In genomic region chr1:53270107-53270506, GRCh38 we compare ENCODE assay signal across 18 cellular contexts. TPM values are rescaled to one million over a fixed set of nuclear protein-coding genes. Genes with fewer than 3 reads are reported as not detected.
A peak's percentile ranks its signal among the peaks of the same experiment; 100 is the strongest.
DNase-seq lines count a peak whose midpoint lies in the region; ATAC-seq lines count a peak whose summit lies in the region.
"Had no signal": no experiment of that assay in that cellular context is flagged by ENCODE, and none has a peak within 500 bp of the region (broad histone marks: within the 10 kb centered on the region; RNA-seq: fewer than 3 reads in every experiment).

No MANE protein-coding gene starts in this region.

- no peaks in the 10 kb centered on the region for H3K9me3 Mint-ChIP-seq in activated naive CD8-positive, alpha-beta T cell treated with anti-CD3 and anti-CD28 coated beads, Interleukin-2, amount 50 U/mL, for 24 hours
- no peaks in the 10 kb centered on the region for H3K9me3 Mint-ChIP-seq in activated naive CD8-positive, alpha-beta T cell treated with anti-CD3 and anti-CD28 coated beads for 36 hours
- no peaks in the 10 kb centered on the region for H3K9me3 Mint-ChIP-seq in naive B cell

- peak; percentile 16 for ATAC-seq in activated naive CD8-positive, alpha-beta T cell treated with anti-CD3 and anti-CD28 coated beads, Interleukin-2, amount 50 U/mL, for 24 hours
- ATAC-seq in HG02610 (IDR thresholded peaks at IDR 0.05; ENCODE audit: unreplicated experiment): peak; percentile 50
- peak; percentile 67 to 72 for ATAC-seq in naive B cell (ENCODE audit: low read depth in 2 of 2)
- ATAC-seq in GM21528 (IDR thresholded peaks at IDR 0.05; ENCODE audit: low FRiP score, unreplicated experiment): no peak
- ATAC-seq: K562 had no signal

- H3K27ac Mint-ChIP-seq in activated naive CD8-positive, alpha-beta T cell treated with anti-CD3 and anti-CD28 coated beads, Interleukin-2, amount 50 U/mL, for 24 hours: no peak overlapping the region
- no peak overlapping the region for H3K27ac Mint-ChIP-seq in activated naive CD8-positive, alpha-beta T cell treated with anti-CD3 and anti-CD28 coated beads for 36 hours
- no peak overlapping the region for H3K27ac Mint-ChIP-seq in naive B cell

- peaks cover 7% of the 10 kb centered on the region for H3K4me1 Mint-ChIP-seq in activated naive CD8-positive, alpha-beta T cell treated with anti-CD3 and anti-CD28 coated beads, Interleukin-2, amount 50 U/mL, for 24 hours
- peaks cover 2% of the 10 kb centered on the region for H3K4me1 Mint-ChIP-seq in activated naive CD8-positive, alpha-beta T cell treated with anti-CD3 and anti-CD28 coated beads for 36 hours
- peaks cover 9 to 13% (median 10%) of the 10 kb centered on the region in 3 donors for H3K4me1 Mint-ChIP-seq in naive B cell

- no peak for DNase-seq in activated naive CD8-positive, alpha-beta T cell treated with anti-CD3 and anti-CD28 coated beads, Interleukin-2, amount 50 U/mL, for 24 hours
- no peak for DNase-seq in activated naive CD8-positive, alpha-beta T cell treated with anti-CD3 and anti-CD28 coated beads for 36 hours
- DNase-seq in naive B cell: no peak
- no peak for DNase-seq in NCI-H128 (lab: John Stamatoyannopoulos, UW; ENCODE audit: unreplicated experiment)
- no peak for DNase-seq in stimulated activated CD4-positive, alpha-beta T cell treated with anti-CD3 and anti-CD28 coated beads, Interleukin-1b, Interleukin-23, amount 100 ng/mL, for 48 hours
- DNase-seq: DMS 273 treated with DMSO at 0.1 percent for 48 hours, GF-D8, GOT3, MV-4-11, NCI-H1417 treated with DMSO at 0.1 percent for 48 hours, NCI-H2029, NCI-H2171 treated with DMSO at 0.1 percent for 48 hours, NCI-H446 treated with DMSO at 0.1 percent for 48 hours, RPMI8226, SIG-M5 had no signal

- peaks cover 63% of the 10 kb centered on the region for H3K36me3 Mint-ChIP-seq in activated naive CD8-positive, alpha-beta T cell treated with anti-CD3 and anti-CD28 coated beads, Interleukin-2, amount 50 U/mL, for 24 hours (ENCODE audit: low read depth)
- H3K36me3 Mint-ChIP-seq in activated naive CD8-positive, alpha-beta T cell treated with anti-CD3 and anti-CD28 coated beads for 36 hours: peaks cover 26% of the 10 kb centered on the region
- peaks cover 0 to 4% of the 10 kb centered on the region in 2 donors for H3K36me3 Mint-ChIP-seq in naive B cell

- no peaks in the 10 kb centered on the region for H3K27me3 Mint-ChIP-seq in activated naive CD8-positive, alpha-beta T cell treated with anti-CD3 and anti-CD28 coated beads, Interleukin-2, amount 50 U/mL, for 24 hours
- no peaks in the 10 kb centered on the region for H3K27me3 Mint-ChIP-seq in activated naive CD8-positive, alpha-beta T cell treated with anti-CD3 and anti-CD28 coated beads for 36 hours
- no peaks in the 10 kb centered on the region for H3K27me3 Mint-ChIP-seq in naive B cell

- H3K4me3 Mint-ChIP-seq in activated naive CD8-positive, alpha-beta T cell treated with anti-CD3 and anti-CD28 coated beads, Interleukin-2, amount 50 U/mL, for 24 hours: no peak overlapping the region
- no peak overlapping the region for H3K4me3 Mint-ChIP-seq in activated naive CD8-positive, alpha-beta T cell treated with anti-CD3 and anti-CD28 coated beads for 36 hours
- no peak overlapping the region for H3K4me3 Mint-ChIP-seq in naive B cell

RNA-seq across cellular contexts. Expression of gene MAGOH, which starts 31.8 kb away (rescaled TPM):
- total RNA-seq in activated naive CD8-positive, alpha-beta T cell treated with anti-CD3 and anti-CD28 coated beads for 36 hours: 100 to 1,000 TPM; 114 to 118 TPM
- 100 to 1,000 TPM in 5 of 6 donors, 10 to 100 TPM in 1; 44.2 to 124 (median 117) TPM for polyA plus RNA-seq in naive B cell (ENCODE audit: low read depth in 6 of 6)

RNA-seq across cellular contexts. Expression of gene CZIB, which starts 49.7 kb away (rescaled TPM):
- total RNA-seq in activated naive CD8-positive, alpha-beta T cell treated with anti-CD3 and anti-CD28 coated beads for 36 hours: 10 to 100 TPM; 43.4 to 44.8 TPM
- polyA plus RNA-seq in naive B cell (ENCODE audit: low read depth in 6 of 6): 10 to 100 TPM; 34.5 to 63.0 (median 52.5) TPM

RNA-seq across cellular contexts. Expression of gene LRP8, which starts 57.8 kb away (rescaled TPM):
- total RNA-seq in activated naive CD8-positive, alpha-beta T cell treated with anti-CD3 and anti-CD28 coated beads for 36 hours: 10 to 100 TPM; 42.3 to 47.7 TPM
- polyA plus RNA-seq in naive B cell (ENCODE audit: low read depth in 6 of 6): 1 to 10 TPM in 1 of 6 donors, under 1 TPM in 4, not detected in 1; 0.21 to 1.5 (median 0.57) TPM
